In the genomic region with DNA sequence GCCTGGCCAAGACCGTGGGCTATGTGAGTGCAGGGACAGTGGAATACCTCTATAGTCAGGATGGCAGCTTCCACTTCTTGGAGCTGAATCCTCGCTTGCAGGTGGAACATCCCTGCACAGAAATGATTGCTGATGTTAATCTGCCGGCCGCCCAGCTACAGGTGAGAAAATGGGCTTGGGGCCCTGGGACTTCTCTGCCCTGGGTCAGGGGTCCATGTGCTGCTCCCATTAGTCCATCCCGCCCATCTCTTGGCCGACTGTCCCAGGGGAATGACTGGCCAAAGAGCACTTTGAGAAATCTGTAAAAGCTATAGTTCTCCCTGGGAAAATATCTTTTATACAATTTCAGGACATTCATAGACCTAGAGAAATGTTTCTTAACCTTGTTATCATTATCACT, we compare ENCODE assay signal across 31 cellular contexts.
"Had no signal": no experiment of that assay in that cellular context is flagged by ENCODE, and none has a peak within 500 bp of the region (broad histone marks: within the 10 kb centered on the region; RNA-seq: fewer than 3 reads in every experiment).

No MANE protein-coding gene starts in this region.

- H3K36me3 ChIP-seq: colonic mucosa had no signal

- DNase-seq: activated CD4-positive, alpha-beta memory T cell treated with anti-CD3 and anti-CD28 coated beads for 36 hours; activated CD4-positive, alpha-beta T cell treated with anti-CD3 and anti-CD28 coated beads for 36 hours; activated CD4-positive, alpha-beta T cell treated with anti-CD3 and anti-CD28 coated beads, Interleukin-2, amount 10 ng/mL, durations not matched to agents 24 days and 14 days; activated CD4-positive, CD25-positive, alpha-beta regulatory T cell; activated CD4-positive, CD25-positive, alpha-beta regulatory T cell treated with anti-CD3 and anti-CD28 coated beads, Interleukin-2, amount 50 U/mL, for 72 hours; activated CD8-positive, alpha-beta memory T cell treated with anti-CD3 and anti-CD28 coated beads, Interleukin-2, amount 10 ng/mL, durations not matched to agents 7 days and 5 days; activated CD8-positive, alpha-beta memory T cell treated with anti-CD3 and anti-CD28 coated beads, Interleukin-2, amount 50 U/mL, for 4 hours; activated CD8-positive, alpha-beta T cell treated with anti-CD3 and anti-CD28 coated beads, Interleukin-2, amount 10 ng/mL, durations not matched to agents 7 days and 5 days; activated effector memory CD4-positive, alpha-beta T cell treated with anti-CD3 and anti-CD28 coated beads, Interleukin-2, amount 50 U/mL, for 16 hours; activated naive CD4-positive, alpha-beta T cell treated with anti-CD3 and anti-CD28 coated beads for 36 hours; activated naive CD8-positive, alpha-beta T cell treated with anti-CD3 and anti-CD28 coated beads for 36 hours; activated naive CD8-positive, alpha-beta T cell treated with anti-CD3 and anti-CD28 coated beads, Interleukin-2, amount 50 U/mL, for 24 hours; activated T-cell treated with anti-CD3 and anti-CD28 coated beads, Interleukin-2, amount 50 U/mL, for 1 hour; activated T-cell treated with anti-CD3 and anti-CD28 coated beads, Interleukin-2, amount 50 U/mL, for 48 hours; central memory CD4-positive, alpha-beta T cell; cerebellar nuclear complex; colonic mucosa; effector CD8-positive, alpha-beta T cell; foreskin fibroblast; T-helper 1 cell; T-helper 17 cell had no signal

- H3K27me3 ChIP-seq: ascending aorta, breast epithelium, cardiac muscle cell, colonic mucosa had no signal

- H3K4me1 Mint-ChIP-seq: activated CD4-positive, alpha-beta T cell treated with anti-CD3 and anti-CD28 coated beads for 36 hours; activated CD4-positive, alpha-beta T cell treated with anti-CD3 and anti-CD28 coated beads, Interleukin-2, amount 10 ng/mL, durations not matched to agents 24 days and 14 days; activated CD8-positive, alpha-beta memory T cell treated with anti-CD3 and anti-CD28 coated beads, Interleukin-2, amount 10 ng/mL, durations not matched to agents 7 days and 5 days; activated naive CD4-positive, alpha-beta T cell treated with anti-CD3 and anti-CD28 coated beads, Interleukin-2, amount 50 U/mL, for 24 hours; activated naive CD8-positive, alpha-beta T cell treated with anti-CD3 and anti-CD28 coated beads, Interleukin-2, amount 50 U/mL, for 24 hours; brain had no signal

- H3K4me3 Mint-ChIP-seq: activated CD4-positive, alpha-beta memory T cell treated with anti-CD3 and anti-CD28 coated beads for 36 hours; activated CD4-positive, alpha-beta T cell treated with anti-CD3 and anti-CD28 coated beads for 36 hours; activated CD4-positive, alpha-beta T cell treated with anti-CD3 and anti-CD28 coated beads, Interleukin-2, amount 10 ng/mL, durations not matched to agents 24 days and 14 days; activated CD8-positive, alpha-beta memory T cell treated with anti-CD3 and anti-CD28 coated beads, Interleukin-2, amount 10 ng/mL, durations not matched to agents 7 days and 5 days; activated CD8-positive, alpha-beta T cell treated with anti-CD3 and anti-CD28 coated beads, Interleukin-2, amount 10 ng/mL, durations not matched to agents 7 days and 5 days; activated naive CD4-positive, alpha-beta T cell treated with anti-CD3 and anti-CD28 coated beads for 36 hours; activated naive CD4-positive, alpha-beta T cell treated with anti-CD3 and anti-CD28 coated beads, Interleukin-2, amount 50 U/mL, for 24 hours; activated naive CD8-positive, alpha-beta T cell treated with anti-CD3 and anti-CD28 coated beads for 36 hours; activated naive CD8-positive, alpha-beta T cell treated with anti-CD3 and anti-CD28 coated beads, Interleukin-2, amount 50 U/mL, for 24 hours; activated T-helper 1 cell treated with anti-CD3 and anti-CD28 coated beads, Interleukin-12 subunit alpha, Interleukin-12 subunit beta, Interleukin-2, Interleukin-4 antibody, amounts not matched to agents 30 ng/mL and 10 ng/mL and 1 ng/mL, durations not matched to agents 14 hours and 24 hours and 36 hours; brain; T-helper 17 cell; T-helper 2 cell treated with Interferon-gamma antibody and Interleukin-4, amounts not matched to agents 5 μg/mL and 100 μg/mL, for 36 hours had no signal

- ATAC-seq: activated CD4-positive, alpha-beta T cell treated with anti-CD3 and anti-CD28 coated beads for 36 hours; activated CD8-positive, alpha-beta memory T cell treated with anti-CD3 and anti-CD28 coated beads, Interleukin-2, amount 10 ng/mL, durations not matched to agents 7 days and 5 days; activated CD8-positive, alpha-beta T cell treated with anti-CD3 and anti-CD28 coated beads, Interleukin-2, amount 10 ng/mL, durations not matched to agents 7 days and 5 days; activated naive CD8-positive, alpha-beta T cell treated with anti-CD3 and anti-CD28 coated beads, Interleukin-2, amount 50 U/mL, for 24 hours; esophagus mucosa; T-helper 17 cell had no signal

- FAIRE-seq: frontal cortex had no signal

- H3K4me3 ChIP-seq: ascending aorta, breast epithelium, cardiac muscle cell, colonic mucosa had no signal

- H3K27ac ChIP-seq: ascending aorta, breast epithelium, cardiac muscle cell, colonic mucosa had no signal

- H3K9me3 Mint-ChIP-seq: activated CD4-positive, alpha-beta memory T cell treated with anti-CD3 and anti-CD28 coated beads for 36 hours; activated CD4-positive, alpha-beta T cell treated with anti-CD3 and anti-CD28 coated beads, Interleukin-2, amount 10 ng/mL, durations not matched to agents 24 days and 14 days; activated naive CD4-positive, alpha-beta T cell treated with anti-CD3 and anti-CD28 coated beads for 36 hours; activated naive CD4-positive, alpha-beta T cell treated with anti-CD3 and anti-CD28 coated beads, Interleukin-2, amount 50 U/mL, for 24 hours; activated naive CD8-positive, alpha-beta T cell treated with anti-CD3 and anti-CD28 coated beads for 36 hours; activated naive CD8-positive, alpha-beta T cell treated with anti-CD3 and anti-CD28 coated beads, Interleukin-2, amount 50 U/mL, for 24 hours; activated T-helper 1 cell treated with anti-CD3 and anti-CD28 coated beads, Interleukin-12 subunit alpha, Interleukin-12 subunit beta, Interleukin-2, Interleukin-4 antibody, amounts not matched to agents 30 ng/mL and 10 ng/mL and 1 ng/mL, durations not matched to agents 14 hours and 24 hours and 36 hours; activated T-helper 2 cell treated with anti-CD3 and anti-CD28 coated beads, Interferon-gamma antibody, Interleukin-2, Interleukin-4, amounts not matched to agents 10 μg/mL and 5 μg/mL and 100 μg/mL, durations not matched to agents 14 hours and 24 hours and 36 hours; T-helper 2 cell treated with Interferon-gamma antibody and Interleukin-4, amounts not matched to agents 5 μg/mL and 100 μg/mL, for 36 hours had no signal

- H3K4me1 ChIP-seq: ascending aorta, breast epithelium, colonic mucosa had no signal

- H3K27ac Mint-ChIP-seq: activated CD4-positive, alpha-beta memory T cell treated with anti-CD3 and anti-CD28 coated beads for 36 hours; activated CD4-positive, alpha-beta T cell treated with anti-CD3 and anti-CD28 coated beads for 36 hours; activated CD4-positive, alpha-beta T cell treated with anti-CD3 and anti-CD28 coated beads, Interleukin-2, amount 10 ng/mL, durations not matched to agents 24 days and 14 days; activated CD8-positive, alpha-beta memory T cell treated with anti-CD3 and anti-CD28 coated beads, Interleukin-2, amount 10 ng/mL, durations not matched to agents 7 days and 5 days; activated CD8-positive, alpha-beta T cell treated with anti-CD3 and anti-CD28 coated beads, Interleukin-2, amount 10 ng/mL, durations not matched to agents 7 days and 5 days; activated naive CD4-positive, alpha-beta T cell treated with anti-CD3 and anti-CD28 coated beads for 36 hours; activated naive CD4-positive, alpha-beta T cell treated with anti-CD3 and anti-CD28 coated beads, Interleukin-2, amount 50 U/mL, for 24 hours; activated naive CD8-positive, alpha-beta T cell treated with anti-CD3 and anti-CD28 coated beads for 36 hours; activated naive CD8-positive, alpha-beta T cell treated with anti-CD3 and anti-CD28 coated beads, Interleukin-2, amount 50 U/mL, for 24 hours; activated T-helper 1 cell treated with anti-CD3 and anti-CD28 coated beads, Interleukin-12 subunit alpha, Interleukin-12 subunit beta, Interleukin-2, Interleukin-4 antibody, amounts not matched to agents 30 ng/mL and 10 ng/mL and 1 ng/mL, durations not matched to agents 14 hours and 24 hours and 36 hours; activated T-helper 2 cell treated with anti-CD3 and anti-CD28 coated beads, Interferon-gamma antibody, Interleukin-2, Interleukin-4, amounts not matched to agents 10 μg/mL and 5 μg/mL and 100 μg/mL, durations not matched to agents 14 hours and 24 hours and 36 hours; brain; T-helper 17 cell; T-helper 2 cell treated with Interferon-gamma antibody and Interleukin-4, amounts not matched to agents 5 μg/mL and 100 μg/mL, for 36 hours had no signal

- H3K9me3 ChIP-seq: ascending aorta, breast epithelium, colonic mucosa had no signal
